Comparison of ENCODE assay signal across 9 cellular contexts in the genomic region with DNA sequence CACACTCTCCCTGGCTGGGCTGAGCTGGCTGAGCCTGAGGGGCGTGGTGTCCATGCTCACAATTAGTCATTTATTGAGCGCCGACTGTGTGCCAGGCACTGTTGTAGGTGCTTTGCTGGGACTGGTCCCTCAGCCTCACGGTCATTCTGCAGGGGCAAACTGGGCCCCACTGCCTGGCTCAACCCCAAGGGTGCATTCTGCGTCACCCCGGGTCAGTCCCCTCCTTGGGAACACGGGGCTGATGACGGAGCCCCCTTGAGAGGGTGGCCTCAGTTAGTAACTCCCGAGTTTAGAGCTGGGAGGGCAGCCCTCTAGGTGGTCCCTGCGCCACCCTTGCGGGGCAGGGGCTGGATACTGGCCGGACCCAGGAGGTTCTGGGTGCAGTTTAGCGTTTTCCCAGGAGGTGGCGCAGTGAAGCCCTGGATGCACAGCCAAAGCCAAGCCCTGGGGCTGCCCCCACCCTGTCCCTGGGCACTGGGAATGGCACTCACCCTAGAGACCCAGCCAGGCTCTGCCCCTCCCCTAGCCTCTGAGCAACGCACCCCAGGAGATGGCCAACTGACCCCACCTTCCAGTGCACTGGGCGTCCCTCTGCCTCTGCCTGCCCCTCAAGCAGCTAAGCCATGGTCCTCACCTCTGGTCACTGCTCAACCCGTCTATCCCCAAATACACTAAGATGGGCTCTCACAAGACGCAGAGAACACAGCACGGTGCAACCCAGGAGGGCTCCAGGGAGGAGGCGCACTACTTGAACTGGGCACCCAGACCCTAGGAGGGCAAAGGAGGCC.
A peak's percentile ranks its signal among the peaks of the same experiment; 100 is the strongest.
DNase-seq lines count a peak whose midpoint lies in the region; ATAC-seq lines count a peak whose summit lies in the region.
"Had no signal": no experiment of that assay in that cellular context is flagged by ENCODE, and none has a peak within 500 bp of the region (broad histone marks: within the 10 kb centered on the region; RNA-seq: fewer than 3 reads in every experiment).

No MANE protein-coding gene starts in this region.

- no peaks in the 10 kb centered on the region for H3K9me3 ChIP-seq in right cardiac atrium (ENCODE audit: control insufficient read depth, low read length)

- intact Hi-C loops in Right ventricle myocardium inferior (cut with DNase I) = loop anchor here (2.0 kb wide), 1 partner anchor 241 kb away; no protein-coding TSS in a partner anchor
- intact Hi-C loops in cardiac septum (cut with DNase I) = no loop called here
- intact Hi-C loops in right cardiac atrium (cut with DNase I) = loop anchor here in 1 of 4 donors (5.0 kb wide), 1 partner anchor 48 kb away; no protein-coding TSS in a partner anchor

- peak overlapping the region; percentile 10 for H3K27ac ChIP-seq in right cardiac atrium (ENCODE audit: low read length)
- H3K27ac ChIP-seq: epithelial cell of prostate had no signal

- ATAC-seq in Right ventricle myocardium inferior = peak; percentile 43
- peak; percentile 50 to 52 for ATAC-seq in right cardiac atrium
- no peak for ATAC-seq in HG02973 (IDR thresholded peaks at IDR 0.05; ENCODE audit: unreplicated experiment)
- ATAC-seq in HG03196 (IDR thresholded peaks at IDR 0.05; ENCODE audit: unreplicated experiment) = no peak

- 61% methylated on average over 20 of the region's 20 CpGs for WGBS in right cardiac atrium

- no peaks in the 10 kb centered on the region for H3K27me3 ChIP-seq in right cardiac atrium (ENCODE audit: control insufficient read depth, insufficient read depth)

- no peak overlapping the region for H3K4me3 ChIP-seq in right cardiac atrium (ENCODE audit: low read length)

- no peaks in the 10 kb centered on the region for H3K4me1 ChIP-seq in right cardiac atrium (ENCODE audit: control insufficient read depth, insufficient read depth, low read length)

- in situ Hi-C loops in SK-MEL-5 (cut with HindIII; ENCODE audit: low pct_unique_long_range_greater_than_20kb, low sequenced_read_pairs) = no loop called here

- DNase-seq in Right ventricle myocardium inferior (ENCODE audit: missing footprints) = no peak
- no peak for DNase-seq in cardiac septum (ENCODE audit: low spot score)
- DNase-seq in SK-MEL-5 (ENCODE audit: low read depth, low spot score) = peak; percentile 52
- peak; percentile 9 for DNase-seq in activated naive CD8-positive, alpha-beta T cell treated with anti-CD3 and anti-CD28 coated beads, Interleukin-2, amount 50 U/mL, for 16 hours (ENCODE audit: low read depth, low spot score)
- peak; percentile 65 to 87 (median 85) for DNase-seq in right cardiac atrium
- peak; percentile 12 to 37 for DNase-seq in stimulated activated CD4-positive, alpha-beta T cell treated with anti-CD3 and anti-CD28 coated beads, Interleukin-15, amount 100 ng/mL, for 48 hours (ENCODE audit: low read depth in 2 of 2)

Comparison
In these comparisons a context has a peak if more than half of its experiments do, and no peak if none do; other contexts are left out.
1. DNase-seq: peak in SK-MEL-5 (single experiment), activated naive CD8-positive, alpha-beta T cell treated with anti-CD3 and anti-CD28 coated beads, Interleukin-2, amount 50 U/mL, for 16 hours (single experiment), right cardiac atrium (3 of 3) and stimulated activated CD4-positive, alpha-beta T cell treated with anti-CD3 and anti-CD28 coated beads, Interleukin-15, amount 100 ng/mL, for 48 hours (2 of 2); none in Right ventricle myocardium inferior (single experiment) and cardiac septum (single experiment).
2. ATAC-seq: peak in Right ventricle myocardium inferior (single experiment) and right cardiac atrium (2 of 2); none in HG02973 (single experiment) and HG03196 (single experiment).